In the genomic region with DNA sequence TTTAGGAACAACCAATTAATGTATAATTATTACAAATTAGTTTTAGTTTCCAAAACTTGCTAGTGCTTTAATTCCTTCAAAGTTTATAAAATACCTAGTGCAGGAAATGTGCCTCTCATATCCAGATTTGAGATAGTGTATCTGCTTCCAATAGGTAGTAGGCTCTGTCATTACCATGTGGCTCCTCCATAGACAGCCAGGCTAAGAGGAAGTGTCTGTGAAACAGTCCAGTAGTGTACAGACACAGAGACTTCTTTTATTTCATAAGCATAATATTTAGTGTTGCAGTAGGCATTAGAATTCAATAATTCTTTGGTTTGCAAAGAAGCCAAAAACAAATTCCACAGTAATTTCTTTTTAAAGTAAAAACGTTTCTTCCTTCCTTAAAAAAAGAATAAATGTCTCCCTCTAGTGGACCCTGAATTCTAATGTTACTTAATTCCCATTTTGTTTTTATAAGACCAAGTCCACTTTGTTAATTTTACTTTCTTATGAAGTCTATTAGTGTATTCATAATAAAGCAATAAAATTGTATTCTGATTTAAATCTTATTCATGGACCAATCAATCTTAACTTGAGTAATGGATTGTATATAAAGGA, we compare ENCODE assay signal across 9 cellular contexts.
DNase-seq lines count a peak whose midpoint lies in the region; ATAC-seq and TF ChIP-seq lines count a peak whose summit lies in the region.
"Had no signal": no experiment of that assay in that cellular context is flagged by ENCODE, and none has a peak within 500 bp of the region (broad histone marks: within the 10 kb centered on the region; RNA-seq: fewer than 3 reads in every experiment).

No MANE protein-coding gene starts in this region.

- peak; percentile 50 for TF ChIP-seq CTCF in AG10803 (conservative IDR thresholded peaks at IDR 0.05; ENCODE audit: low read length)
- TF ChIP-seq CTCF in H9 (conservative IDR thresholded peaks at IDR 0.05): peak; percentile 72
- peak; percentile 53 for TF ChIP-seq CTCF in hepatocyte (IDR thresholded peaks at IDR 0.05; ENCODE audit: poor library complexity)

- no peaks in the 10 kb centered on the region for H3K9me2 ChIP-seq in hepatocyte (replicated peaks; ENCODE audit: insufficient read depth)

- H3K4me3 ChIP-seq in AG10803 (ENCODE audit: low read length) (no peak overlapping the region), hepatocyte (no peak overlapping the region)

- H3K9ac ChIP-seq in H9 (ENCODE audit: extremely low read depth, insufficient read length, low read length): no peak overlapping the region

- H3K9me3 ChIP-seq in H9 (ENCODE audit: control insufficient read depth, low read depth, low read length) (no peaks in the 10 kb centered on the region), hepatocyte (ENCODE audit: low read depth) (no peaks in the 10 kb centered on the region)

- H3K4ac ChIP-seq in H9 (ENCODE audit: low read depth, low read length): no peak overlapping the region

- H2BK5ac ChIP-seq in H9 (ENCODE audit: insufficient read length, low read length): no peak overlapping the region

- H2AK5ac ChIP-seq in H9 (ENCODE audit: insufficient read length, low read length): no peak overlapping the region

- H3K23me2 ChIP-seq in H9 (ENCODE audit: insufficient read length, low read depth, low read length, poor library complexity, severe bottlenecking): no peaks in the 10 kb centered on the region

- no CpG with 5 or more reads among the region's 1 CpG for WGBS in H9 (ENCODE audit: extremely low coverage, insufficient read length, low lambda C conversion rate)
- WGBS in hepatocyte (ENCODE audit: low lambda C conversion rate, missing lambda C conversion rate): 37% methylated on average over 1 of the region's 1 CpG

- H3K79me2 ChIP-seq in H9 (ENCODE audit: insufficient read depth, low read length) (no peaks in the 10 kb centered on the region), hepatocyte (no peaks in the 10 kb centered on the region)

- H3K23ac ChIP-seq in H9 (ENCODE audit: insufficient read length, low read depth, low read length): no peak overlapping the region

- no peak overlapping the region for H2BK12ac ChIP-seq in H9 (ENCODE audit: insufficient read length, low read depth, low read length)

- H3K4me3 Mint-ChIP-seq in H9: no peak overlapping the region
- no peak overlapping the region for H3K4me3 Mint-ChIP-seq in activated naive CD4-positive, alpha-beta T cell treated with anti-CD3 and anti-CD28 coated beads for 36 hours

- H2BK120ac ChIP-seq in H9 (ENCODE audit: low read depth, low read length, poor library complexity, severe bottlenecking): no peak overlapping the region

- intact Hi-C loops in activated naive CD4-positive, alpha-beta T cell treated with anti-CD3 and anti-CD28 coated beads for 36 hours (cut with micrococcal nuclease): no loop called here

- no peak overlapping the region for H3K4me2 ChIP-seq in H9 (ENCODE audit: insufficient read depth, insufficient read length, low read length)
- no peak overlapping the region for H3K4me2 ChIP-seq in hepatocyte

- CTCF ChIA-PET in activated naive CD4-positive, alpha-beta T cell treated with anti-CD3 and anti-CD28 coated beads for 36 hours (lab: Charles Lee): no interaction called here

- H3K79me1 ChIP-seq in H9 (ENCODE audit: insufficient read depth, low read depth, low read length, poor library complexity, severe bottlenecking): no peaks in the 10 kb centered on the region

- no peak overlapping the region for H3T11ph ChIP-seq in H9 (ENCODE audit: low read length)

- no peaks in the 10 kb centered on the region for H3K36me3 ChIP-seq in hepatocyte (replicated peaks; ENCODE audit: insufficient read depth, low read depth)

- peaks cover 5 to 6% of the 10 kb centered on the region in 2 experiments for H3K9me3 Mint-ChIP-seq in H9
- H3K9me3 Mint-ChIP-seq in activated naive CD4-positive, alpha-beta T cell treated with anti-CD3 and anti-CD28 coated beads for 36 hours: peaks cover 4% of the 10 kb centered on the region

- no peak overlapping the region for H4K5ac ChIP-seq in H9 (ENCODE audit: insufficient read length, low read depth, low read length)

- no peaks in the 10 kb centered on the region for H3K27me3 ChIP-seq in H9 (ENCODE audit: insufficient read depth, low read length)
- H3K27me3 ChIP-seq in hepatocyte: no peaks in the 10 kb centered on the region

- in situ Hi-C loops in SK-MEL-5 (cut with HindIII; ENCODE audit: low pct_unique_long_range_greater_than_20kb, low sequenced_read_pairs): no loop called here

- H4K20me1 ChIP-seq in H9 (ENCODE audit: control insufficient read depth, insufficient read depth, insufficient read length): no peaks in the 10 kb centered on the region
- no peaks in the 10 kb centered on the region for H4K20me1 ChIP-seq in hepatocyte (ENCODE audit: insufficient read depth, poor library complexity, severe bottlenecking)

- no peak overlapping the region for H3K18ac ChIP-seq in H9 (ENCODE audit: insufficient read length, low read depth, low read length)

- H3K27ac ChIP-seq in H9 (ENCODE audit: insufficient read length, low read depth, low read length): no peak overlapping the region
- no peak overlapping the region for H3K27ac ChIP-seq in hepatocyte

- no peak for ATAC-seq in GM21515 (IDR thresholded peaks at IDR 0.05; ENCODE audit: unreplicated experiment)
- ATAC-seq in esophagus mucosa: no peak

- peak; percentile 28 for DNase-seq in AG10803 (ENCODE audit: low read depth)
- DNase-seq in H9: no peak
- peak; percentile 42 for DNase-seq in SK-MEL-5 (ENCODE audit: low read depth, low spot score)
- no peak for DNase-seq in hepatocyte (ENCODE audit: low spot score)
- DNase-seq in SHP77 treated with DMSO at 0.1 percent for 48 hours (lab: John Stamatoyannopoulos, UW): no peak
- DNase-seq in activated naive CD4-positive, alpha-beta T cell treated with anti-CD3 and anti-CD28 coated beads for 36 hours: no peak
- DNase-seq: activated naive CD4-positive, alpha-beta T cell had no signal

- no peak overlapping the region for H2BK15ac ChIP-seq in H9 (ENCODE audit: low read depth, low read length)

- no peak overlapping the region for H4K91ac ChIP-seq in H9 (ENCODE audit: insufficient read length, low read depth, low read length)

- no peaks in the 10 kb centered on the region for H3K27me3 Mint-ChIP-seq in H9 (ENCODE audit: low read depth)
- H3K27me3 Mint-ChIP-seq in activated naive CD4-positive, alpha-beta T cell treated with anti-CD3 and anti-CD28 coated beads for 36 hours (ENCODE audit: low read depth): no peaks in the 10 kb centered on the region

- H3K36me3 Mint-ChIP-seq in H9 (ENCODE audit: insufficient read depth in 1 of 3, low read depth in 3 of 3): peaks cover 0 to 8% (median 2%) of the 10 kb centered on the region in 3 experiments; a peak in 5 of 7 replicates
- H3K36me3 Mint-ChIP-seq in activated naive CD4-positive, alpha-beta T cell treated with anti-CD3 and anti-CD28 coated beads for 36 hours (ENCODE audit: low read depth): peaks cover 7% of the 10 kb centered on the region

- no peak overlapping the region for H3K56ac ChIP-seq in H9 (ENCODE audit: insufficient read length, low read depth, low read length)

- no peak overlapping the region for H3K27ac Mint-ChIP-seq in H9
- H3K27ac Mint-ChIP-seq in activated naive CD4-positive, alpha-beta T cell treated with anti-CD3 and anti-CD28 coated beads for 36 hours: no peak overlapping the region

- H3K14ac ChIP-seq in H9 (ENCODE audit: insufficient read depth, low read length): no peak overlapping the region

- no peak overlapping the region for H4K8ac ChIP-seq in H9 (replicated peaks; ENCODE audit: insufficient read length, low read depth, low read length)

- H3K4me1 ChIP-seq in H9 (ENCODE audit: insufficient read depth, low read length): no peaks in the 10 kb centered on the region
- peaks cover 5% of the 10 kb centered on the region for H3K4me1 ChIP-seq in hepatocyte (ENCODE audit: insufficient read depth)

- H2AFZ ChIP-seq in H9 (ENCODE audit: low read length): no peak overlapping the region
- no peak overlapping the region for H2AFZ ChIP-seq in hepatocyte

- no peak overlapping the region for H2BK20ac ChIP-seq in H9 (ENCODE audit: low read depth, low read length, poor library complexity, severe bottlenecking)

- no peaks in the 10 kb centered on the region for H3K4me1 Mint-ChIP-seq in H9
- peaks cover 16% of the 10 kb centered on the region for H3K4me1 Mint-ChIP-seq in activated naive CD4-positive, alpha-beta T cell treated with anti-CD3 and anti-CD28 coated beads for 36 hours (ENCODE audit: low read depth)

Comparison
In these comparisons a context has a peak if more than half of its experiments do, and no peak if none do; other contexts are left out.
1. DNase-seq: peak in AG10803 (single experiment) and SK-MEL-5 (single experiment); none in H9 (single experiment), hepatocyte (single experiment), SHP77 treated with DMSO at 0.1 percent for 48 hours (single experiment) and activated naive CD4-positive, alpha-beta T cell treated with anti-CD3 and anti-CD28 coated beads for 36 hours (single experiment).
2. Peak in every context shown above with its lines, with median percentiles within 50 percentile points of each other: CTCF ChIP-seq.